1 cellular context compared by ENCODE assay signal in the genomic region with DNA sequence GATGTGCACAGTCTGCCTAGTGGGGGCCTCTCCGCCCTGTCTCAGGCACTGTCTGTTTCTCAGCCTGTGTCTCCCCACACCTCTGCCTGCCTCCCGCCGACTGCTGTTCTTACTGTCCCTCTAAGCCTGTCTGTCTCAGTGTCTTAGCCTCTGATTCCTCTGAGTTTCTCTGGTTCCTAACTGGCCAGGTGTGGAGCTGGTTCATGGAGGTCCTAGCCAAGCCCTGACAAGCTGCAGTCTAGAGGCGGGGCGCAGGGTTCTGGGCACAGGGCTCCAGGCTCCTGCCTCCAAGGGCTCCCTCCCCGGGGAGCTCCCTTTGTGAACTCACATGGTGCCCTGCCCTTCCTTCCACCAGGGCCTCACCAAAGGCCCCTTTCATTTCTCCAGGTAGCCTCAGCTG.
TF ChIP-seq lines count a peak whose summit lies in the region.

No MANE protein-coding gene starts in this region.

TF ChIP-seq in HCT116, 20 proteins besides CTCF, POLR2A, EP300 and RAD21 (continued from another document):
- TF ChIP-seq ZBTB33 (IDR thresholded peaks at IDR 0.05; ENCODE audit: extremely low read depth, insufficient replicate concordance, low read length) (no peak), ZFX (IDR thresholded peaks at IDR 0.05) (no peak), JUND (IDR thresholded peaks at IDR 0.05) (no peak), SIN3A (IDR thresholded peaks at IDR 0.05; ENCODE audit: low read depth) (no peak), EZH2phosphoT487 (IDR thresholded peaks at IDR 0.05; ENCODE audit: borderline replicate concordance) (no peak)
